In genomic region chr1:234486858-234487830, GRCh38 we compare ENCODE assay signal across 8 cellular contexts. TPM values are rescaled to one million over a fixed set of nuclear protein-coding genes. Genes with fewer than 3 reads are reported as not detected.
A peak's percentile ranks its signal among the peaks of the same experiment; 100 is the strongest.
DNase-seq lines count a peak whose midpoint lies in the region; ATAC-seq and TF ChIP-seq lines count a peak whose summit lies in the region.

No MANE protein-coding gene starts in this region.

- TF ChIP-seq CTCF in GM12875 (IDR thresholded peaks at IDR 0.05; ENCODE audit: borderline replicate concordance, insufficient read depth, low read depth, low read length) (peak; percentile 59; the same call in 1 of the 2 replicates), brain microvascular endothelial cell (IDR thresholded peaks at IDR 0.05; ENCODE audit: low read depth, low read length, missing control alignments) (peak; percentile 77), testis (IDR thresholded peaks at IDR 0.05) (peak; percentile 28 to 60 (median 42))

- in situ Hi-C loops in brain microvascular endothelial cell (cut with HindIII; ENCODE audit: low pct_ligation_motif_present, low sequenced_read_pairs): loop anchor here (25.0 kb wide), 1 partner anchor 600 kb away; no protein-coding TSS in a partner anchor

- ATAC-seq in HG02981 (IDR thresholded peaks at IDR 0.05; ENCODE audit: unreplicated experiment): no peak

- no peaks in the 10 kb centered on the region for H3K27me3 ChIP-seq in brain microvascular endothelial cell (replicated peaks)
- H3K27me3 ChIP-seq in testis: no peaks in the 10 kb centered on the region

- no peak overlapping the region for H3K27ac ChIP-seq in brain microvascular endothelial cell
- H3K27ac ChIP-seq in testis: no peak overlapping the region

- no peaks in the 10 kb centered on the region for H3K4me1 ChIP-seq in testis

- no peaks in the 10 kb centered on the region for H3K36me3 ChIP-seq in brain microvascular endothelial cell (replicated peaks)
- no peaks in the 10 kb centered on the region for H3K36me3 ChIP-seq in testis (ENCODE audit: low read depth, missing control alignments)

- 46 to 53% methylated on average over 12 of the region's 12 CpGs for WGBS in testis, 2 donors

- no peaks in the 10 kb centered on the region for H3K9me3 ChIP-seq in testis

- TF ChIP-seq POLR2A in testis (IDR thresholded peaks at IDR 0.05): no peak

- no peak overlapping the region for H3K4me3 ChIP-seq in GM12875 (ENCODE audit: low read depth, low read length)
- no peak overlapping the region for H3K4me3 ChIP-seq in brain microvascular endothelial cell (ENCODE audit: low read depth, low read length)
- no peak overlapping the region for H3K4me3 ChIP-seq in testis

- intact Hi-C loops in testis (cut with DNase I; ENCODE audit: low total_unique reads): no loop called here

- DNase-seq in AG20443 (ENCODE audit: low spot score): peak; percentile 78
- peak; percentile 53 to 86 for DNase-seq in NOMO-1 (lab: John Stamatoyannopoulos, UW; ENCODE audit: unreplicated experiment in 2 of 2)
- peak; percentile 66 for DNase-seq in brain microvascular endothelial cell
- peak; percentile 65 for DNase-seq in kidney tubule cell (ENCODE audit: low spot score)
- no peak for DNase-seq in testis
- DNase-seq in stimulated activated CD4-positive, alpha-beta T cell treated with anti-CD3 and anti-CD28 coated beads, Interleukin-12 subunit alpha, Interleukin-12 subunit beta, amount 100 ng/mL, for 4 hours: no peak

RNA-seq across cellular contexts. Expression of gene TARBP1, which starts 8.2 kb away (rescaled TPM):
- total RNA-seq in testis: 10 to 100 TPM; 29.5 to 39.8 TPM
- polyA plus RNA-seq in testis (ENCODE audit: insufficient read depth, low read depth, low replicate concordance): 31.3 TPM

Comparison
In these comparisons a context has a peak if more than half of its experiments do, and no peak if none do; other contexts are left out.
1. DNase-seq: peak in AG20443 (single experiment), NOMO-1 (2 of 2), brain microvascular endothelial cell (single experiment) and kidney tubule cell (single experiment); none in testis (single experiment) and stimulated activated CD4-positive, alpha-beta T cell treated with anti-CD3 and anti-CD28 coated beads, Interleukin-12 subunit alpha, Interleukin-12 subunit beta, amount 100 ng/mL, for 4 hours (single experiment).
2. Peak in every context shown above with its lines, with median percentiles within 50 percentile points of each other: CTCF ChIP-seq.